ENCODE assay signal across 10 cellular contexts in genomic region chr11:121538054-121538453, GRCh38.
A peak's percentile ranks its signal among the peaks of the same experiment; 100 is the strongest.
DNase-seq lines count a peak whose midpoint lies in the region; ATAC-seq, FAIRE-seq and TF ChIP-seq lines count a peak whose summit lies in the region.
"Had no signal": no experiment of that assay in that cellular context is flagged by ENCODE, and none has a peak within 500 bp of the region (broad histone marks: within the 10 kb centered on the region; RNA-seq: fewer than 3 reads in every experiment).

No MANE protein-coding gene starts in this region.

- peak; percentile 23 for DNase-seq in GM18507 (ENCODE audit: extremely low spot score, insufficient read length, low read depth)
- DNase-seq in GM20000 (ENCODE audit: low spot score): peak; percentile 55
- DNase-seq in activated CD8-positive, alpha-beta memory T cell treated with anti-CD3 and anti-CD28 coated beads, Interleukin-2, amount 50 U/mL, for 48 hours: no peak
- DNase-seq in HCEC 1CT: no peak
- no peak for DNase-seq in omental fat pad (ENCODE audit: low spot score)
- DNase-seq in iPS-NIHi11 (ENCODE audit: low spot score): no peak
- DNase-seq: lower lobe of right lung, NCI-H187 had no signal

- FAIRE-seq in GM18507 (lab: Jason Lieb, UNC): peak; percentile 82

- peak overlapping the region; percentile 41 for H3K27ac ChIP-seq in cingulate gyrus (ENCODE audit: low read depth, low read length)
- H3K27ac ChIP-seq: lower lobe of right lung had no signal

- TF ChIP-seq CTCF in GM20000 (IDR thresholded peaks at IDR 0.05; ENCODE audit: extremely low read depth, missing control alignments) (no peak), omental fat pad (IDR thresholded peaks at IDR 0.05) (no peak)

- ATAC-seq in HG03135 (IDR thresholded peaks at IDR 0.05; ENCODE audit: unreplicated experiment) (peak; percentile 77), omental fat pad (ENCODE audit: low FRiP score) (no peak)
- ATAC-seq: lower lobe of right lung had no signal

Comparison
In these comparisons a context has a peak if more than half of its experiments do, and no peak if none do; other contexts are left out.
1. DNase-seq: peak in GM18507 (single experiment) and GM20000 (single experiment); none in activated CD8-positive, alpha-beta memory T cell treated with anti-CD3 and anti-CD28 coated beads, Interleukin-2, amount 50 U/mL, for 48 hours (single experiment), HCEC 1CT (single experiment), omental fat pad (single experiment) and iPS-NIHi11 (single experiment).